Comparison of ENCODE assay signal across 17 cellular contexts in genomic region chr9:93585259-93585658, GRCh38. TPM values are rescaled to one million over a fixed set of nuclear protein-coding genes. Genes with fewer than 3 reads are reported as not detected.
A peak's percentile ranks its signal among the peaks of the same experiment; 100 is the strongest.
DNase-seq lines count a peak whose midpoint lies in the region; ATAC-seq and TF ChIP-seq lines count a peak whose summit lies in the region.
"Had no signal": no experiment of that assay in that cellular context is flagged by ENCODE, and none has a peak within 500 bp of the region (broad histone marks: within the 10 kb centered on the region; RNA-seq: fewer than 3 reads in every experiment).

No MANE protein-coding gene starts in this region.

- intact Hi-C loops in ovary (cut with DNase I) = loop anchor here in 1 of 4 donors (10.0 kb wide), 1 partner anchor 60 kb away; no protein-coding TSS in a partner anchor

- DNase-seq in activated CD8-positive, alpha-beta memory T cell treated with anti-CD3 and anti-CD28 coated beads for 24 hours = peak; percentile 37
- DNase-seq in activated CD8-positive, alpha-beta memory T cell treated with anti-CD3 and anti-CD28 coated beads, Interleukin-2, amount 50 U/mL, for 4 hours = no peak
- DNase-seq in H7 (peak; percentile 13), left lobe of liver (ENCODE audit: low spot score) (peak; percentile 37), ovary (peak in 3 of 5 donors; percentile 6 to 28 (median 18)), inferior parietal cortex (ENCODE audit: extremely low spot score) (no peak), H4 (ENCODE audit: low spot score) (no peak)
- DNase-seq: 8988T; AML-193; Caco-2; CD8-positive, alpha-beta memory T cell; DMS53; GF-D8; GM23248; H9 had no signal

- no peak for TF ChIP-seq CTCF in ovary (IDR thresholded peaks at IDR 0.05)

- no peaks in the 10 kb centered on the region for H3K9me3 ChIP-seq in ovary
- H3K9me3 ChIP-seq: Caco-2 had no signal

- ATAC-seq in left lobe of liver (no peak), HG03135 (IDR thresholded peaks at IDR 0.05; ENCODE audit: unreplicated experiment) (no peak)

- H3K27me3 ChIP-seq in H7 (ENCODE audit: control insufficient read depth, insufficient read depth, low read length) (no peaks in the 10 kb centered on the region), ovary (no peaks in the 10 kb centered on the region)
- H3K27me3 ChIP-seq: BLaER1 had no signal

- no peak for TF ChIP-seq POLR2A in ovary (IDR thresholded peaks at IDR 0.05)

- no peaks in the 10 kb centered on the region for H3K36me3 ChIP-seq in H7 (replicated peaks; ENCODE audit: control insufficient read depth, insufficient read depth, low read length)
- H3K36me3 ChIP-seq in ovary = no peaks in the 10 kb centered on the region

- H3K4me1 ChIP-seq in ovary (ENCODE audit: insufficient read depth) = peaks cover 9% of the 10 kb centered on the region

- WGBS in ovary, 3 donors = 92 to 97% (median 96%) methylated on average over 4 of the region's 4 CpGs

- TF ChIP-seq EP300 in ovary (IDR thresholded peaks at IDR 0.05) = no peak

- no peak overlapping the region for H3K27ac ChIP-seq in ovary
- H3K27ac ChIP-seq: GM23248 had no signal

- H3K4me3 ChIP-seq in H7 (ENCODE audit: insufficient read depth, low read depth, low read length) (no peak overlapping the region), ovary (no peak overlapping the region)
- H3K4me3 ChIP-seq: BLaER1, GM23248 had no signal

RNA-seq across cellular contexts. Expression of gene PHF2, which starts 8.9 kb away (rescaled TPM):
- 10.3 and 10.6 TPM in 2 replicates for total RNA-seq in H7 (2014; rRNA removed; shearing (Covaris generic))
- total RNA-seq in left lobe of liver (7.3 TPM), ovary (10 to 100 TPM; 20.3 to 50.1 (median 40.8) TPM)
- 10 to 100 TPM; 29.7 to 33.0 TPM for polyA plus RNA-seq in ovary
- total RNA-seq in H4 (2014; rRNA removed; shearing (Covaris generic)) = 5.8 and 8.2 TPM in 2 replicates

Comparison
In these comparisons a context has a peak if more than half of its experiments do, and no peak if none do; other contexts are left out.
1. DNase-seq: peak in activated CD8-positive, alpha-beta memory T cell treated with anti-CD3 and anti-CD28 coated beads for 24 hours (single experiment), H7 (single experiment), left lobe of liver (single experiment) and ovary (3 of 5); none in activated CD8-positive, alpha-beta memory T cell treated with anti-CD3 and anti-CD28 coated beads, Interleukin-2, amount 50 U/mL, for 4 hours (single experiment), inferior parietal cortex (single experiment) and H4 (single experiment).